1 cellular context compared by ENCODE assay signal in genomic region chr1:88984553-88984945, GRCh38.
TF ChIP-seq lines count a peak whose summit lies in the region.

No MANE protein-coding gene starts in this region.

TF ChIP-seq in WTC11, 78 proteins besides CTCF, POLR2A, EP300 and RAD21 (continued from another document):
- TF ChIP-seq PREB (CRISPR knock-in tag; IDR thresholded peaks at IDR 0.05; ENCODE audit: borderline replicate concordance) = no peak
TF ChIP-seq in WTC11: peak in this region for 0.
